ENCODE assay signal across 8 cellular contexts in the genomic region with DNA sequence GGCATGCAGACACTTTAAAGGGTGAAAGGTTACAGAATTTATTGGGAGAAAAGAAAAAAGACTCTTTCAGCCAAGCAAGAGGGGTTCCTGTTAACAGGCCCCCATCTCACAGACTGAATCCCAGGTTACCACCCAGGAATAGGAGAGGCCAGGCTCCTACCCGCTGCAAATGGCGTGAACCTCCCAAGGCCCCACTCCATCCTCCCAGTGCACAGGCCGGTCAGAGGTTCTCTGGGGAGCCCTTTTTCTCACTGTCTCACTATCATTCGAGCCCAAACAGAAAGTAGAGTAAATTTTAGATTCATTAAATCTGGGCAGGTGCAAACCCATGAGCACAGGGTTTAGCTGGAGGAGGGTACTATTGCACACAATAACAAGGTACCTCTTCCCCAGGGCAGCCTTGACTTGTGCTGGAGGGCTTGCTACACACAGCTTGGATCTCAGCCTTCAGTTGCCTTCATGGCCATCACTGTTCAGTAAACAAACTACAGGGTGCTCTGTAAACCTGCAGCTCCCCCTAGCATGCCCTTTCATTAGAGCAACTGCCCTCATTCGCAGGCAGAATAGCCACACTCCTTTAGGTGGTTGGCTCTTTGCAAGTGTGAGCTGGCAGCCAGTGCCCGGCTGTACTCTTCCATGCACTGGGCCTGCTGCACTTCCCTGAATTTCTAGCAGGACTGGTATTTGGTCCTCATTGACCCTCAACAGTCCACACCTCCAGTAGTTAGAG. TPM values are rescaled to one million over a fixed set of nuclear protein-coding genes. Genes with fewer than 3 reads are reported as not detected.
A peak's percentile ranks its signal among the peaks of the same experiment; 100 is the strongest.
DNase-seq lines count a peak whose midpoint lies in the region; ATAC-seq lines count a peak whose summit lies in the region.

No MANE protein-coding gene starts in this region.

- ATAC-seq in GM21737 (IDR thresholded peaks at IDR 0.05; ENCODE audit: unreplicated experiment): peak; percentile 50

- DNase-seq in NCI-H2171 treated with DMSO at 0.1 percent for 48 hours (lab: John Stamatoyannopoulos, UW) (peak; percentile 20), NCI-H2171 (lab: John Stamatoyannopoulos, UW) (no peak), Kasumi-1 (lab: John Stamatoyannopoulos, UW) (peak; percentile 53 to 76), SK-N-DZ (ENCODE audit: low spot score) (peak; percentile 76), glomerular visceral epithelial cell (ENCODE audit: extremely low spot score) (peak; percentile 5), retina (peak; percentile 12), mesenteric fat pad (ENCODE audit: low spot score) (no peak)

RNA-seq across cellular contexts. Expression of gene PLEK, which starts 7.3 kb away (rescaled TPM):
- polyA plus RNA-seq in SK-N-DZ (2014; cell fraction: cytosol; rRNA removed): 0.09 TPM in 1 of 2 replicates, not detected in the other
- polyA plus RNA-seq in SK-N-DZ (2014; cell fraction: nucleus; rRNA removed): 0.13 TPM in 1 of 2 replicates, not detected in the other
- 30.0 TPM for total RNA-seq in mesenteric fat pad

RNA-seq across cellular contexts. Expression of gene CNRIP1, which starts 38.0 kb away (rescaled TPM):
- 84.8 and 86.6 TPM in 2 replicates for polyA plus RNA-seq in SK-N-DZ (2014; cell fraction: cytosol; rRNA removed)
- polyA plus RNA-seq in SK-N-DZ (2014; cell fraction: nucleus; rRNA removed): 58.2 and 61.7 TPM in 2 replicates
- total RNA-seq in mesenteric fat pad: 31.6 TPM

Comparison
In these comparisons a context has a peak if more than half of its experiments do, and no peak if none do; other contexts are left out.
1. DNase-seq: peak in NCI-H2171 treated with DMSO at 0.1 percent for 48 hours (single experiment), Kasumi-1 (2 of 2), SK-N-DZ (single experiment), glomerular visceral epithelial cell (single experiment) and retina (single experiment); none in NCI-H2171 (single experiment) and mesenteric fat pad (single experiment).